1 cellular context compared by ENCODE assay signal in genomic region chr22:39974065-39974464, GRCh38.
TF ChIP-seq lines count a peak whose summit lies in the region.

No MANE protein-coding gene starts in this region.

TF ChIP-seq in K562, 482 proteins besides CTCF, POLR2A, EP300 and RAD21:
- TF ChIP-seq, protein P1, sequence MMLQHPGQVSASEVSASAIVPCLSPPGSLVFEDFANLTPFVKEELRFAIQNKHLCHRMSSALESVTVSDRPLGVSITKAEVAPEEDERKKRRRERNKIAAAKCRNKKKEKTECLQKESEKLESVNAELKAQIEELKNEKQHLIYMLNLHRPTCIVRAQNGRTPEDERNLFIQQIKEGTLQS (IDR thresholded peaks at IDR 0.05), result peak; percentile 70
- TF ChIP-seq, protein P1 (CRISPR knock-in tag; conservative IDR thresholded peaks at IDR 0.05), result no peak
- TF ChIP-seq CBFB (CRISPR knock-in tag; IDR thresholded peaks at IDR 0.05), result no peak
- no peak for TF ChIP-seq ATF1 (CRISPR knock-in tag; IDR thresholded peaks at IDR 0.05)
- TF ChIP-seq ATF1 (tag; IDR thresholded peaks at IDR 0.05), result peak; percentile 43; the same call in 1 of the 2 replicates
- no peak for TF ChIP-seq FOXO4 (CRISPR knock-in tag; IDR thresholded peaks at IDR 0.05)
- TF ChIP-seq ATF7 (IDR thresholded peaks at IDR 0.05), result peak; percentile 66; the same call in 1 of the 2 replicates
